Comparison of ENCODE assay signal across 12 cellular contexts in genomic region chr16:68778551-68779231, GRCh38. TPM values are rescaled to one million over a fixed set of nuclear protein-coding genes. Genes with fewer than 3 reads are reported as not detected.
DNase-seq lines count a peak whose midpoint lies in the region; ATAC-seq, FAIRE-seq and TF ChIP-seq lines count a peak whose summit lies in the region.
"Had no signal": no experiment of that assay in that cellular context is flagged by ENCODE, and none has a peak within 500 bp of the region (broad histone marks: within the 10 kb centered on the region; RNA-seq: fewer than 3 reads in every experiment).

No MANE protein-coding gene starts in this region.

- no peaks in the 10 kb centered on the region for H3K9me2 ChIP-seq in PC-3 (replicated peaks; ENCODE audit: low read length)

- H3K4me2 ChIP-seq in KMS-11 = peak overlapping the region; percentile 65
- peak overlapping the region; percentile 72 for H3K4me2 ChIP-seq in PC-3 (ENCODE audit: low read length)

- H3K9ac ChIP-seq in KMS-11 (peak overlapping the region; percentile 6; the same call in 1 of the 2 replicates), PC-3 (ENCODE audit: low read length) (0 out of 2 replicates have a peak overlapping the region, but pooled peaks have one; percentile 9)

- DNase-seq in PC-3 (peak; percentile 87), iPS-NIHi7 (ENCODE audit: extremely low spot score) (peak; percentile 72), substantia nigra (lab: John Stamatoyannopoulos, UW) (peak in 1 of 49 donors; percentile 14), urothelium cell line (ENCODE audit: low spot score) (no peak), glutamatergic neuron (no peak), esophagus muscularis mucosa (ENCODE audit: extremely low spot score) (no peak)
- DNase-seq in stimulated activated CD4-positive, alpha-beta T cell treated with anti-CD3 and anti-CD28 coated beads, Interleukin-2, amount 100 ng/mL, for 48 hours = no peak
- DNase-seq: adrenal gland; NK-92 treated with Interleukin-12 subunit alpha and Interleukin-12 subunit beta, amount 100 ng/mL, for 24 hours had no signal

- ATAC-seq in PC-3 = peak; percentile 82
- ATAC-seq: activated CD4-positive, CD25-positive, alpha-beta regulatory T cell treated with anti-CD3 and anti-CD28 coated beads, Interleukin-2, amount 50 U/mL, for 24 hours had no signal

- POLR2A ChIA-PET in PC-3 (lab: Charles Lee; ENCODE audit: unreplicated experiment) = no interaction called here

- WGBS in esophagus muscularis mucosa = 60% methylated on average over 6 of the region's 6 CpGs

- no peak for TF ChIP-seq POLR2A in esophagus muscularis mucosa (IDR thresholded peaks at IDR 0.05; ENCODE audit: low read depth)

- no peak overlapping the region for H3K27ac Mint-ChIP-seq in glutamatergic neuron (ENCODE audit: unreplicated experiment)
- H3K27ac Mint-ChIP-seq: stimulated activated naive CD8-positive, alpha-beta T cell treated with anti-CD3 and anti-CD28 coated beads, Interleukin-15, Interleukin-2, amounts not matched to agents 100 ng/mL and 50 ng/mL, for 24 hours had no signal

- TF ChIP-seq CTCF in KMS-11 (conservative IDR thresholded peaks at IDR 0.05; ENCODE audit: low read depth, low read length) (no peak), PC-3 (conservative IDR thresholded peaks at IDR 0.05; ENCODE audit: low read depth, low read length) (no peak), glutamatergic neuron (IDR thresholded peaks at IDR 0.05; ENCODE audit: partially characterized antibody, unreplicated experiment) (no peak), esophagus muscularis mucosa (IDR thresholded peaks at IDR 0.05) (no peak)

- H3K27ac ChIP-seq in KMS-11 = peak overlapping the region; percentile 46; the same call in 1 of the 2 replicates
- H3K27ac ChIP-seq in PC-3 (ENCODE audit: low read length) = peak overlapping the region; percentile 85
- peak overlapping the region; percentile 43 for H3K27ac ChIP-seq in substantia nigra (ENCODE audit: low read depth, low read length, poor library complexity, severe bottlenecking)
- H3K27ac ChIP-seq in esophagus muscularis mucosa (replicated peaks in 1 of 4) = no peak overlapping the region
- H3K27ac ChIP-seq: adrenal gland had no signal

- H3K4me3 ChIP-seq in KMS-11 (IDR thresholded peaks at IDR 0.05; ENCODE audit: insufficient read depth, low read depth, low read length) = no peak overlapping the region
- peak overlapping the region; percentile 33; the same call in 1 of the 2 replicates for H3K4me3 ChIP-seq in PC-3 (ENCODE audit: low read length)
- H3K4me3 ChIP-seq in esophagus muscularis mucosa = no peak overlapping the region
- H3K4me3 ChIP-seq: adrenal gland had no signal

- no peaks in the 10 kb centered on the region; the same call in 1 of the 2 replicates for H3K79me2 ChIP-seq in KMS-11 (ENCODE audit: insufficient read depth, low read depth)
- peaks cover 37% of the 10 kb centered on the region for H3K79me2 ChIP-seq in PC-3 (ENCODE audit: low read length)

- intact Hi-C loops in PC-3 (cut with micrococcal nuclease) (loop anchor here (2.0 kb wide), 1 partner anchor 22 kb away; no protein-coding TSS in a partner anchor), esophagus muscularis mucosa (cut with DNase I) (no loop called here)

- H4K20me1 ChIP-seq in KMS-11 (ENCODE audit: insufficient read depth) (no peaks in the 10 kb centered on the region), PC-3 (ENCODE audit: low read length) (no peaks in the 10 kb centered on the region)

- H2AFZ ChIP-seq in KMS-11 (ENCODE audit: low read depth) = no peak overlapping the region
- no peak overlapping the region for H2AFZ ChIP-seq in PC-3 (ENCODE audit: low read length)

- H3K4me3 Mint-ChIP-seq in glutamatergic neuron (ENCODE audit: unreplicated experiment) = no peak overlapping the region
- H3K4me3 Mint-ChIP-seq: stimulated activated naive CD8-positive, alpha-beta T cell treated with anti-CD3 and anti-CD28 coated beads, Interleukin-15, Interleukin-2, amounts not matched to agents 100 ng/mL and 50 ng/mL, for 24 hours had no signal

- H3K4me1 ChIP-seq in KMS-11 (ENCODE audit: low read depth, poor library complexity, severe bottlenecking) (peaks cover 94% of the 10 kb centered on the region), PC-3 (ENCODE audit: insufficient read depth, low read length) (peaks cover 21% of the 10 kb centered on the region), esophagus muscularis mucosa (no peaks in the 10 kb centered on the region)
- H3K4me1 ChIP-seq: adrenal gland had no signal

- H3K36me3 ChIP-seq in KMS-11 (ENCODE audit: insufficient read depth) (no peaks in the 10 kb centered on the region), PC-3 (ENCODE audit: low read depth, low read length) (peaks cover 12% of the 10 kb centered on the region), esophagus muscularis mucosa (no peaks in the 10 kb centered on the region)
- H3K36me3 ChIP-seq: adrenal gland had no signal

- CTCF ChIA-PET in PC-3 (lab: Charles Lee) = interaction anchor here (0.6 to 1.2 kb wide), 2 partner anchors 52 to 188 kb away, joined by 3 to 5 read pairs; no protein-coding TSS in a partner anchor

- no peaks in the 10 kb centered on the region for H3K36me3 Mint-ChIP-seq in glutamatergic neuron (ENCODE audit: unreplicated experiment)

- H3K27me3 ChIP-seq in KMS-11 (ENCODE audit: insufficient read depth, low read depth) (peaks cover 31% of the 10 kb centered on the region), PC-3 (ENCODE audit: low read length) (no peaks in the 10 kb centered on the region), esophagus muscularis mucosa (peaks cover 0 to 10% (median 0%) of the 10 kb centered on the region in 4 donors)
- H3K27me3 ChIP-seq: adrenal gland had no signal

- H3K4me1 Mint-ChIP-seq in glutamatergic neuron (ENCODE audit: low read depth, unreplicated experiment) = no peaks in the 10 kb centered on the region

- no peak for TF ChIP-seq EP300 in esophagus muscularis mucosa (IDR thresholded peaks at IDR 0.05)

- H3F3A ChIP-seq in PC-3 (ENCODE audit: low read length, unreplicated experiment) = no peaks in the 10 kb centered on the region

- H3K9me3 ChIP-seq in PC-3 (ENCODE audit: low read length) (no peaks in the 10 kb centered on the region), esophagus muscularis mucosa (no peaks in the 10 kb centered on the region)
- H3K9me3 ChIP-seq: adrenal gland had no signal

- BruUV-seq in PC-3 (replicated peaks; lab: Mats Ljungman, UMichigan) = no TSS peak

- H3K27me3 Mint-ChIP-seq in glutamatergic neuron (ENCODE audit: unreplicated experiment) = peaks cover 7% of the 10 kb centered on the region

- no peak for FAIRE-seq in urothelium cell line (lab: Jason Lieb, UNC)

- H3K9me3 Mint-ChIP-seq in glutamatergic neuron (ENCODE audit: unreplicated experiment) = peaks cover 1% of the 10 kb centered on the region
- H3K9me3 Mint-ChIP-seq: stimulated activated naive CD8-positive, alpha-beta T cell treated with anti-CD3 and anti-CD28 coated beads, Interleukin-15, Interleukin-2, amounts not matched to agents 100 ng/mL and 50 ng/mL, for 24 hours had no signal

RNA-seq across cellular contexts. Expression of gene CDH1, which starts 41.6 kb away (rescaled TPM):
- 100 and 124 TPM in 2 replicates for total RNA-seq in PC-3 (2014; rRNA removed)
- 1.9 TPM for total RNA-seq in glutamatergic neuron (ENCODE audit: unreplicated experiment)
- under 1 TPM; 0.17 to 0.83 (median 0.51) TPM for total RNA-seq in esophagus muscularis mucosa

Comparison
In these comparisons a context has a peak if more than half of its experiments do, and no peak if none do; other contexts are left out.
1. H3K27ac ChIP-seq: peak in KMS-11 (single experiment), PC-3 (single experiment) and substantia nigra (single experiment); none in esophagus muscularis mucosa (0 of 4).
2. DNase-seq: peak in PC-3 (single experiment) and iPS-NIHi7 (single experiment); none in urothelium cell line (single experiment), glutamatergic neuron (single experiment), esophagus muscularis mucosa (single experiment) and stimulated activated CD4-positive, alpha-beta T cell treated with anti-CD3 and anti-CD28 coated beads, Interleukin-2, amount 100 ng/mL, for 48 hours (0 of 2).
3. RNA of gene CDH1, which starts 41.6 kb away (total RNA-seq): 100 to 124 TPM in PC-3; 1.9 TPM in glutamatergic neuron (single experiment) and 0.17 to 0.83 TPM in esophagus muscularis mucosa; every median in the first group is over 10 times any median in the second.